ENCODE assay signal across 37 cellular contexts in genomic region chr2:68684197-68684596, GRCh38. TPM values are rescaled to one million over a fixed set of nuclear protein-coding genes. Genes with fewer than 3 reads are reported as not detected.
"Had no signal": no experiment of that assay in that cellular context is flagged by ENCODE, and none has a peak within 500 bp of the region (broad histone marks: within the 10 kb centered on the region; RNA-seq: fewer than 3 reads in every experiment).

No MANE protein-coding gene starts in this region.

- H3K27me3 ChIP-seq: adrenal gland, body of pancreas, foreskin keratinocyte, heart left ventricle had no signal

- H3K9me3 Mint-ChIP-seq: activated naive CD4-positive, alpha-beta T cell treated with anti-CD3 and anti-CD28 coated beads, Interleukin-2, amount 50 U/mL, for 24 hours; effector memory CD8-positive, alpha-beta T cell had no signal

- H3K4me3 Mint-ChIP-seq: activated CD8-positive, alpha-beta memory T cell treated with anti-CD3 and anti-CD28 coated beads, Interleukin-2, amount 10 ng/mL, durations not matched to agents 7 days and 5 days; activated CD8-positive, alpha-beta T cell treated with anti-CD3 and anti-CD28 coated beads, Interleukin-2, amount 10 ng/mL, durations not matched to agents 7 days and 5 days; activated naive CD4-positive, alpha-beta T cell treated with anti-CD3 and anti-CD28 coated beads for 36 hours; activated naive CD4-positive, alpha-beta T cell treated with anti-CD3 and anti-CD28 coated beads, Interleukin-2, amount 50 U/mL, for 24 hours; activated naive CD8-positive, alpha-beta T cell treated with anti-CD3 and anti-CD28 coated beads for 36 hours; activated naive CD8-positive, alpha-beta T cell treated with anti-CD3 and anti-CD28 coated beads, Interleukin-2, amount 50 U/mL, for 24 hours; activated T-helper 1 cell treated with anti-CD3 and anti-CD28 coated beads, Interleukin-12 subunit alpha, Interleukin-12 subunit beta, Interleukin-2, Interleukin-4 antibody, amounts not matched to agents 30 ng/mL and 10 ng/mL and 1 ng/mL, durations not matched to agents 14 hours and 24 hours and 36 hours; effector memory CD8-positive, alpha-beta T cell; WTC11 had no signal

- H3K27ac Mint-ChIP-seq: activated CD8-positive, alpha-beta memory T cell treated with anti-CD3 and anti-CD28 coated beads, Interleukin-2, amount 10 ng/mL, durations not matched to agents 7 days and 5 days; activated CD8-positive, alpha-beta T cell treated with anti-CD3 and anti-CD28 coated beads, Interleukin-2, amount 10 ng/mL, durations not matched to agents 7 days and 5 days; activated naive CD4-positive, alpha-beta T cell treated with anti-CD3 and anti-CD28 coated beads for 36 hours; activated naive CD4-positive, alpha-beta T cell treated with anti-CD3 and anti-CD28 coated beads, Interleukin-2, amount 50 U/mL, for 24 hours; activated naive CD8-positive, alpha-beta T cell treated with anti-CD3 and anti-CD28 coated beads for 36 hours; activated naive CD8-positive, alpha-beta T cell treated with anti-CD3 and anti-CD28 coated beads, Interleukin-2, amount 50 U/mL, for 24 hours; activated T-helper 1 cell treated with anti-CD3 and anti-CD28 coated beads, Interleukin-12 subunit alpha, Interleukin-12 subunit beta, Interleukin-2, Interleukin-4 antibody, amounts not matched to agents 30 ng/mL and 10 ng/mL and 1 ng/mL, durations not matched to agents 14 hours and 24 hours and 36 hours; activated T-helper 2 cell treated with anti-CD3 and anti-CD28 coated beads, Interferon-gamma antibody, Interleukin-2, Interleukin-4, amounts not matched to agents 10 μg/mL and 5 μg/mL and 100 μg/mL, durations not matched to agents 14 hours and 24 hours and 36 hours; effector memory CD8-positive, alpha-beta T cell; WTC11 had no signal

- FAIRE-seq: colon had no signal

- H3K4me1 ChIP-seq: adrenal gland, body of pancreas, esophagus muscularis mucosa, gastrocnemius medialis had no signal

- H3K27ac ChIP-seq: adrenal gland, body of pancreas, esophagus muscularis mucosa, foreskin keratinocyte, gastrocnemius medialis, heart left ventricle, VCaP had no signal

- H3K36me3 ChIP-seq: adrenal gland, esophagus muscularis mucosa, gastrocnemius medialis, heart left ventricle had no signal

- ATAC-seq: activated CD8-positive, alpha-beta memory T cell treated with anti-CD3 and anti-CD28 coated beads, Interleukin-2, amount 10 ng/mL, durations not matched to agents 7 days and 5 days; activated CD8-positive, alpha-beta T cell treated with anti-CD3 and anti-CD28 coated beads, Interleukin-2, amount 10 ng/mL, durations not matched to agents 7 days and 5 days; activated naive CD8-positive, alpha-beta T cell treated with anti-CD3 and anti-CD28 coated beads, Interleukin-2, amount 50 U/mL, for 24 hours; body of pancreas; effector memory CD8-positive, alpha-beta T cell; foreskin keratinocyte; gastrocnemius medialis; heart left ventricle; WTC11 had no signal

- DNase-seq: activated CD4-positive, alpha-beta T cell treated with anti-CD3 and anti-CD28 coated beads for 1 hour; activated CD4-positive, alpha-beta T cell treated with anti-CD3 and anti-CD28 coated beads for 4 hours; activated CD4-positive, alpha-beta T cell treated with anti-CD3 and anti-CD28 coated beads, Interleukin-2, amount 50 U/mL, for 1 hour; activated CD4-positive, alpha-beta T cell treated with anti-CD3 and anti-CD28 coated beads, Interleukin-2, amount 50 U/mL, for 48 hours; activated CD8-positive, alpha-beta memory T cell treated with anti-CD3 and anti-CD28 coated beads, Interleukin-2, amount 10 ng/mL, durations not matched to agents 7 days and 5 days; activated CD8-positive, alpha-beta memory T cell treated with anti-CD3 and anti-CD28 coated beads, Interleukin-2, amount 50 U/mL, for 4 hours; activated CD8-positive, alpha-beta T cell treated with anti-CD3 and anti-CD28 coated beads, Interleukin-2, amount 10 ng/mL, durations not matched to agents 7 days and 5 days; activated effector memory CD4-positive, alpha-beta T cell treated with anti-CD3 and anti-CD28 coated beads, Interleukin-2, amount 50 U/mL, for 16 hours; activated naive CD4-positive, alpha-beta T cell treated with anti-CD3 and anti-CD28 coated beads for 36 hours; activated naive CD8-positive, alpha-beta T cell treated with anti-CD3 and anti-CD28 coated beads for 36 hours; activated naive CD8-positive, alpha-beta T cell treated with anti-CD3 and anti-CD28 coated beads, Interleukin-2, amount 50 U/mL, for 24 hours; activated T-cell treated with anti-CD3 and anti-CD28 coated beads, Interleukin-2, amount 50 U/mL, for 1 hour; activated T-cell treated with anti-CD3 and anti-CD28 coated beads, Interleukin-2, amount 50 U/mL, for 48 hours; adrenal gland; amygdala; aorta; body of pancreas; caudate nucleus; cortex of kidney; dermis blood vessel endothelial cell; effector CD4-positive, alpha-beta T cell; effector memory CD8-positive, alpha-beta T cell; erythroblast; foreskin keratinocyte; gastrocnemius medialis; glutamatergic neuron; heart left ventricle; T-helper 2 cell had no signal

- H3K4me3 ChIP-seq: adrenal gland, body of pancreas, esophagus muscularis mucosa, gastrocnemius medialis, heart left ventricle had no signal

- H3K9me3 ChIP-seq: adrenal gland, body of pancreas, esophagus muscularis mucosa, gastrocnemius medialis, heart left ventricle had no signal

RNA-seq across cellular contexts. Expression of gene PROKR1, which starts 40.8 kb away (rescaled TPM):
- total RNA-seq: activated CD8-positive, alpha-beta memory T cell treated with anti-CD3 and anti-CD28 coated beads, Interleukin-2, amount 10 ng/mL, durations not matched to agents 7 days and 5 days; activated CD8-positive, alpha-beta T cell treated with anti-CD3 and anti-CD28 coated beads, Interleukin-2, amount 10 ng/mL, durations not matched to agents 7 days and 5 days; activated naive CD4-positive, alpha-beta T cell treated with anti-CD3 and anti-CD28 coated beads for 36 hours; activated T-helper 1 cell treated with anti-CD3 and anti-CD28 coated beads, Interleukin-12 subunit alpha, Interleukin-12 subunit beta, Interleukin-2, Interleukin-4 antibody, amounts not matched to agents 30 ng/mL and 10 ng/mL and 1 ng/mL, durations not matched to agents 14 hours and 24 hours and 36 hours; activated T-helper 2 cell treated with anti-CD3 and anti-CD28 coated beads, Interferon-gamma antibody, Interleukin-2, Interleukin-4, amounts not matched to agents 10 μg/mL and 5 μg/mL and 100 μg/mL, durations not matched to agents 14 hours and 24 hours and 36 hours; aorta; body of pancreas; chondrocyte; dermis blood vessel endothelial cell; esophagus muscularis mucosa; foreskin keratinocyte; heart left ventricle; T-helper 1 cell treated with Interleukin-12 subunit alpha and Interleukin-12 subunit beta and Interleukin-4 antibody, amounts not matched to agents 30 ng/mL and 1 ng/mL, for 36 hours had no signal
- polyA plus RNA-seq: aorta, foreskin keratinocyte had no signal
